In the genomic region with DNA sequence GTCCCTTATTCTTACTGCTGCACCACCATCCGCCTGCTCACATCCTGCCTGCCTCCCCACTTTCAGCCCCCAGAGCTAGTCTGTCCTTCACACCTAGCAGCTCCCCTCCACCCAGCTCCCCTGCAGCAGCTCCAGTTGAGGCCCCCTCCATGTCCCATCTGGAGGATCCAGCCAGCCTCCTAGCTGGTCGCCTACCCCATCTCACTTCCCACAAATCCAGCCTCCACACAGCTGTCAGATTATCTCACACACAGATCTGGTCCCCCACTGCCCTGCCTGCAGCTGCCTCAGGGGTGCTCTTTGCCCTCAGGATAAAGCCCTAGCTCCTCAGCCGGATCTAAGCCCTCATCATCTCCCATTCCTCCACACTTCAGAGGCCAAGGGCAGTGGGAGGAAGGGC, we compare ENCODE assay signal across 1 cellular context.
TF ChIP-seq lines count a peak whose summit lies in the region.

No MANE protein-coding gene starts in this region.

TF ChIP-seq in HepG2, 621 proteins besides CTCF, POLR2A, EP300 and RAD21 (continued from another document):
- TF ChIP-seq, protein P1, sequence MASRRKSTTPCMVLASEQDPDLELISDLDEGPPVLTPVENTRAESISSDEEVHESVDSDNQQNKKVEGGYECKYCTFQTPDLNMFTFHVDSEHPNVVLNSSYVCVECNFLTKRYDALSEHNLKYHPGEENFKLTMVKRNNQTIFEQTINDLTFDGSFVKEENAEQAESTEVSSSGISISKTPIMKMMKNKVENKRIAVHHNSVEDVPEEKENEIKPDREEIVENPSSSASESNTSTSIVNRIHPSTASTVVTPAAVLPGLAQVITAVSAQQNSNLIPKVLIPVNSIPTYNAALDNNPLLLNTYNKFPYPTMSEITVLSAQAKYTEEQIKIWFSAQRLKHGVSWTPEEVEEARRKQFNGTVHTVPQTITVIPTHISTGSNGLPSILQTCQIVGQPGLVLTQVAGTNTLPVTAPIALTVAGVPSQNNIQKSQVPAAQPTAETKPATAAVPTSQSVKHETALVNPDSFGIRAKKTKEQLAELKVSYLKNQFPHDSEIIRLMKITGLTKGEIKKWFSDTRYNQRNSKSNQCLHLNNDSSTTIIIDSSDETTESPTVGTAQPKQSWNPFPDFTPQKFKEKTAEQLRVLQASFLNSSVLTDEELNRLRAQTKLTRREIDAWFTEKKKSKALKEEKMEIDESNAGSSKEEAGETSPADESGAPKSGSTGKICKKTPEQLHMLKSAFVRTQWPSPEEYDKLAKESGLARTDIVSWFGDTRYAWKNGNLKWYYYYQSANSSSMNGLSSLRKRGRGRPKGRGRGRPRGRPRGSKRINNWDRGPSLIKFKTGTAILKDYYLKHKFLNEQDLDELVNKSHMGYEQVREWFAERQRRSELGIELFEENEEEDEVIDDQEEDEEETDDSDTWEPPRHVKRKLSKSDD (CRISPR knock-in tag; IDR thresholded peaks at IDR 0.05; ENCODE audit: low read depth), result no peak
TF ChIP-seq in HepG2: peak in this region for 27.
